In the genomic region with DNA sequence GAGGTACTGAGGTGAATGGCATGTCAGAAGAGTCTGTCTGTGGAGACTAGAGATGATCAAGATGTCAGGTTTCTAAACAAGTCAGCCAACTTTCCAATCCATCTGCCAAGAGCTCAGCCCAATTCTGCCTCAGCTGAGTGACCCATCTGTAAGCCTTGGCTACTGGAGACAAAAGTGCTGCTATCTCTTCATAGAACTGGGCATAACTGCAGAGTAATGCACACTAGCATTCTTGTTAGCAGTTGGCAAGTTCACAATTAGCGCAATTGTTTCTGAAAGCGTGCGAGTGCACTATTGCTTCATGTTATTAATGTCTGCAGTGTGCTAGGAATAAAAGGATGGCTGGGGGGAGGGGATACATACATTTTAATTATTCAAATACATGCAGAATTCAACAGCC, we compare ENCODE assay signal across 17 cellular contexts. TPM values are rescaled to one million over a fixed set of nuclear protein-coding genes. Genes with fewer than 3 reads are reported as not detected.
DNase-seq lines count a peak whose midpoint lies in the region; ATAC-seq and TF ChIP-seq lines count a peak whose summit lies in the region.
"Had no signal": no experiment of that assay in that cellular context is flagged by ENCODE, and none has a peak within 500 bp of the region (broad histone marks: within the 10 kb centered on the region; RNA-seq: fewer than 3 reads in every experiment).

No MANE protein-coding gene starts in this region.

- H3K4me3 ChIP-seq in colonic mucosa = no peak overlapping the region

- H3K4me1 ChIP-seq in colonic mucosa = peaks cover 3% of the 10 kb centered on the region

- no peak for TF ChIP-seq CTCF in colonic mucosa (IDR thresholded peaks at IDR 0.05)

- no peak overlapping the region for H3K27ac ChIP-seq in colonic mucosa

- DNase-seq in COLO829 (ENCODE audit: low spot score) (peak; percentile 78), cerebellar cortex (ENCODE audit: low spot score) (peak; percentile 50), globus pallidus (ENCODE audit: low spot score) (peak; percentile 98), occipital lobe (lab: John Stamatoyannopoulos, UW) (peak; percentile 67), colonic mucosa (no peak), AG08396 (ENCODE audit: low spot score) (no peak)
- DNase-seq in activated T-cell treated with anti-CD3 and anti-CD28 coated beads, Interleukin-2, amount 50 U/mL, for 48 hours = no peak
- DNase-seq: DMS79; GOT3; KG1; NCI-H1092; NCI-H1694; NCI-H2107; NCI-H226; NCI-H526 treated with DMSO at 0.1 percent for 48 hours; NK-92 treated with Interleukin-12 subunit alpha and Interleukin-12 subunit beta, amount 100 ng/mL, for 24 hours had no signal

- H3K9me3 ChIP-seq in colonic mucosa = no peaks in the 10 kb centered on the region

- no peak overlapping the region for H3K9ac ChIP-seq in colonic mucosa (ENCODE audit: low read depth in 2 of 2, low read length in 2 of 2)

- H3K36me3 ChIP-seq in colonic mucosa = no peaks in the 10 kb centered on the region

- intact Hi-C loops in colonic mucosa (cut with DNase I) = no loop called here

- ATAC-seq in HG02759 (IDR thresholded peaks at IDR 0.05; ENCODE audit: unreplicated experiment) = no peak

- no peaks in the 10 kb centered on the region for H3K27me3 ChIP-seq in colonic mucosa

RNA-seq across cellular contexts. Expression of a gene that starts 32.9 kb away (rescaled TPM):
- total RNA-seq in occipital lobe (5.5 TPM), colonic mucosa (100 to 1,000 TPM in 1 of 2 donors, 10 to 100 TPM in 1; 75.5 to 104 TPM)

RNA-seq across cellular contexts. Expression of a gene that starts 50.7 kb away (rescaled TPM):
- 3.3 TPM for total RNA-seq in occipital lobe
- total RNA-seq in colonic mucosa = 10 to 100 TPM; 31.5 to 33.4 TPM

Comparison
In these comparisons a context has a peak if more than half of its experiments do, and no peak if none do; other contexts are left out.
1. DNase-seq: peak in COLO829 (single experiment), cerebellar cortex (single experiment), globus pallidus (single experiment) and occipital lobe (single experiment); none in colonic mucosa (single experiment), AG08396 (single experiment) and activated T-cell treated with anti-CD3 and anti-CD28 coated beads, Interleukin-2, amount 50 U/mL, for 48 hours (0 of 2).
2. RNA of a gene that starts 32.9 kb away (total RNA-seq): 75.5 to 104 TPM in colonic mucosa; 5.5 TPM in occipital lobe (single experiment); every median in the first group is over 10 times any median in the second.